ENCODE assay signal across 8 cellular contexts in the genomic region with DNA sequence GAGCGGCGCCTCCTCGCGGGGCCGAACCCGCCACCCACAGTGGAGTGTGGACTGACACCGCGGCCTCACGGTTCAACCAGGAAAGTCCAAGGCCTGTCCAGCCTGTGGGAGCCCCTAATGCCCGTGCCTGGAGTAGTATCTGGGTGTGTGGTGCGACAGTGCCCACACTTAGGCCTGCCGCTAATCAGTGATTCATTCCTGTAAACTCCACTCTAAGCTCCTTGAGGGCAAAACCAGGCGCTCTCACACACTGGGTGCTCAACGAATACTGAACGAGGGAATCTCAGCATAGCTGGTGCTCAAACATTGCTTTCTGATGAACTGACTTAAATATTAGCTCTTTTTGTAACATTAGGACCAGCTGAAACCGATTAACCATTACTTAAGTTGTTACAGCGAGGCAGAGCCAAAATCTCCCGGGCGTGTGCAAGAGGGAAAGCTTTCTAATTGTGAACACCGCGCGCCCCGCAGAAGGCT. TPM values are rescaled to one million over a fixed set of nuclear protein-coding genes. Genes with fewer than 3 reads are reported as not detected.
DNase-seq lines count a peak whose midpoint lies in the region; ATAC-seq and TF ChIP-seq lines count a peak whose summit lies in the region.

No MANE protein-coding gene starts in this region.

- H3K4me1 Mint-ChIP-seq in H9 (peaks cover 11 to 20% of the 10 kb centered on the region in 2 experiments), endothelial cell (ENCODE audit: unreplicated experiment) (peaks cover 6% of the 10 kb centered on the region)

- ATAC-seq in HG03196 (IDR thresholded peaks at IDR 0.05; ENCODE audit: unreplicated experiment) = no peak
- no peak for ATAC-seq in GM19467 (IDR thresholded peaks at IDR 0.05; ENCODE audit: unreplicated experiment)

- no peak overlapping the region for H2BK12ac ChIP-seq in H9 (ENCODE audit: insufficient read length, low read depth, low read length)

- H3K4me2 ChIP-seq in H9 (ENCODE audit: insufficient read depth, insufficient read length, low read length) (peak overlapping the region; percentile 67), PC-9 (peak overlapping the region; percentile 85)

- no peaks in the 10 kb centered on the region for H3K9me2 ChIP-seq in PC-9 (ENCODE audit: insufficient read depth)

- H3K4me3 ChIP-seq in PC-9 = peak overlapping the region; percentile 88
- peak overlapping the region; percentile 75 to 82 for H3K4me3 ChIP-seq in muscle layer of colon (ENCODE audit: low read depth in 1 of 2, low read length in 2 of 2)

- H3K79me2 ChIP-seq in H9 (ENCODE audit: insufficient read depth, low read length) (no peaks in the 10 kb centered on the region), PC-9 (ENCODE audit: low read depth) (no peaks in the 10 kb centered on the region)

- H3K36me3 ChIP-seq in PC-9 (ENCODE audit: low read depth) (no peaks in the 10 kb centered on the region), muscle layer of colon (ENCODE audit: insufficient read depth, low read length) (no peaks in the 10 kb centered on the region)

- H4K91ac ChIP-seq in H9 (ENCODE audit: insufficient read length, low read depth, low read length) = no peak overlapping the region

- H3K9me3 ChIP-seq in H9 (ENCODE audit: control insufficient read depth, low read depth, low read length) (no peaks in the 10 kb centered on the region), PC-9 (ENCODE audit: insufficient read depth, low read depth) (no peaks in the 10 kb centered on the region), muscle layer of colon (ENCODE audit: low read length) (no peaks in the 10 kb centered on the region)

- H3F3A ChIP-seq in PC-9 (ENCODE audit: insufficient read depth, low read depth) = no peaks in the 10 kb centered on the region; the same call in 1 of the 2 replicates

- POLR2A ChIA-PET in PC-9 (lab: Charles Lee; ENCODE audit: unreplicated experiment) = interaction anchor here (0.5 kb wide), 1 partner anchor 1424 kb away, joined by 3 read pairs; no protein-coding TSS in a partner anchor

- no peak overlapping the region for H3K18ac ChIP-seq in H9 (ENCODE audit: insufficient read length, low read depth, low read length)

- H3K36me3 Mint-ChIP-seq in H9 (ENCODE audit: insufficient read depth in 1 of 3, low read depth in 3 of 3) = no peaks in the 10 kb centered on the region
- H3K36me3 Mint-ChIP-seq in endothelial cell (ENCODE audit: low read depth, unreplicated experiment) = no peaks in the 10 kb centered on the region

- H3T11ph ChIP-seq in H9 (ENCODE audit: low read length) = no peak overlapping the region

- peak overlapping the region; percentile 63 to 81 for H3K4me3 Mint-ChIP-seq in H9
- peak overlapping the region; percentile 89 for H3K4me3 Mint-ChIP-seq in endothelial cell (ENCODE audit: unreplicated experiment)

- intact Hi-C loops in PC-9 (cut with micrococcal nuclease; ENCODE audit: unreplicated experiment) = loop anchor here (2.0 kb wide), 1 partner anchor 335 kb away; no protein-coding TSS in a partner anchor

- H4K20me1 ChIP-seq in H9 (ENCODE audit: control insufficient read depth, insufficient read depth, insufficient read length) = no peaks in the 10 kb centered on the region
- H4K20me1 ChIP-seq in PC-9 (ENCODE audit: insufficient read depth) = no peaks in the 10 kb centered on the region

- H3K27ac ChIP-seq in H9 (ENCODE audit: insufficient read length, low read depth, low read length) (no peak overlapping the region), PC-9 (no peak overlapping the region), muscle layer of colon (ENCODE audit: low read depth, low read length) (peak overlapping the region; percentile 89)

- no peak overlapping the region for H2BK5ac ChIP-seq in H9 (ENCODE audit: insufficient read length, low read length)

- BruUV-seq in PC-9 (replicated peaks; lab: Mats Ljungman, UMichigan) = no TSS peak

- H3K4ac ChIP-seq in H9 (ENCODE audit: low read depth, low read length) = no peak overlapping the region

- H3K23me2 ChIP-seq in H9 (ENCODE audit: insufficient read length, low read depth, low read length, poor library complexity, severe bottlenecking) = peaks cover 12% of the 10 kb centered on the region

- no peak overlapping the region for H3K56ac ChIP-seq in H9 (ENCODE audit: insufficient read length, low read depth, low read length)

- no peak overlapping the region for H2AK5ac ChIP-seq in H9 (ENCODE audit: insufficient read length, low read length)

- H2AFZ ChIP-seq in H9 (ENCODE audit: low read length) (peak overlapping the region; percentile 2), PC-9 (peak overlapping the region; percentile 88)

- peak overlapping the region; percentile 12 for H3K14ac ChIP-seq in H9 (ENCODE audit: insufficient read depth, low read length)

- no peak overlapping the region for H2BK120ac ChIP-seq in H9 (ENCODE audit: low read depth, low read length, poor library complexity, severe bottlenecking)

- no peak overlapping the region for H4K8ac ChIP-seq in H9 (replicated peaks; ENCODE audit: insufficient read length, low read depth, low read length)

- DNase-seq in Daoy (ENCODE audit: low read depth) (peak; percentile 88), H9 (no peak), PC-9 (peak in 1 of 2 experiments; percentile 56), endothelial cell (ENCODE audit: low spot score) (no peak), NCI-H2227 (lab: John Stamatoyannopoulos, UW; ENCODE audit: unreplicated experiment) (no peak)

- no peak overlapping the region for H4K5ac ChIP-seq in H9 (ENCODE audit: insufficient read length, low read depth, low read length)

- H3K27me3 Mint-ChIP-seq in H9 (ENCODE audit: low read depth) (peaks cover 67% of the 10 kb centered on the region), endothelial cell (ENCODE audit: unreplicated experiment) (peaks cover 8% of the 10 kb centered on the region)

- H3K9me3 Mint-ChIP-seq in H9 (no peaks in the 10 kb centered on the region), endothelial cell (ENCODE audit: unreplicated experiment) (no peaks in the 10 kb centered on the region)

- CTCF ChIA-PET in PC-9 (lab: Charles Lee) = interaction anchor here (1.0 kb wide), 1 partner anchor 63 kb away, joined by 3 read pairs; no protein-coding TSS in a partner anchor

- no peak overlapping the region for H3K9ac ChIP-seq in H9 (ENCODE audit: extremely low read depth, insufficient read length, low read length)
- peak overlapping the region; percentile 63 for H3K9ac ChIP-seq in muscle layer of colon (ENCODE audit: low read length)

- WGBS in H9 (ENCODE audit: extremely low coverage, insufficient read length, low lambda C conversion rate) = no CpG with 5 or more reads among the region's 23 CpGs

- H2BK15ac ChIP-seq in H9 (ENCODE audit: low read depth, low read length) = no peak overlapping the region

- TF ChIP-seq CTCF in H9 (conservative IDR thresholded peaks at IDR 0.05) (no peak), PC-9 (conservative IDR thresholded peaks at IDR 0.05) (no peak), endothelial cell (IDR thresholded peaks at IDR 0.05; ENCODE audit: unreplicated experiment) (no peak)

- no peak overlapping the region for H3K23ac ChIP-seq in H9 (ENCODE audit: insufficient read length, low read depth, low read length)

- no peak overlapping the region for H2BK20ac ChIP-seq in H9 (ENCODE audit: low read depth, low read length, poor library complexity, severe bottlenecking)

- no peaks in the 10 kb centered on the region for H3K79me1 ChIP-seq in H9 (ENCODE audit: insufficient read depth, low read depth, low read length, poor library complexity, severe bottlenecking)

- H3K4me1 ChIP-seq in H9 (ENCODE audit: insufficient read depth, low read length) (peaks cover 3% of the 10 kb centered on the region; the same call in 1 of the 2 replicates), PC-9 (replicated peaks; ENCODE audit: insufficient read depth) (peaks cover 8% of the 10 kb centered on the region), muscle layer of colon (ENCODE audit: insufficient read depth, low read length) (no peaks in the 10 kb centered on the region)

- H3K27ac Mint-ChIP-seq in H9 (no peak overlapping the region), endothelial cell (ENCODE audit: unreplicated experiment) (no peak overlapping the region)

- H3K27me3 ChIP-seq in H9 (ENCODE audit: insufficient read depth, low read length) (peaks cover 26% of the 10 kb centered on the region; the same call in 1 of the 2 replicates), PC-9 (ENCODE audit: insufficient read depth, low read depth) (no peaks in the 10 kb centered on the region), muscle layer of colon (ENCODE audit: control insufficient read depth in 1 of 2, insufficient read depth in 2 of 2, low read length in 2 of 2) (no peaks in the 10 kb centered on the region)

RNA-seq across cellular contexts. Expression of a gene that starts 0.6 kb away (rescaled TPM):
- total RNA-seq in Daoy (2014; rRNA removed; shearing (Covaris generic)) = 28.3 and 46.0 TPM in 2 replicates
- 5.5 and 5.8 TPM in 2 replicates for total RNA-seq in H9 (2021)
- 11.5 and 15.1 TPM in 2 replicates for total RNA-seq in PC-9 (2021)
- 4.4 TPM for total RNA-seq in endothelial cell (ENCODE audit: unreplicated experiment)
